Comparison of ENCODE assay signal across 19 cellular contexts in the genomic region with DNA sequence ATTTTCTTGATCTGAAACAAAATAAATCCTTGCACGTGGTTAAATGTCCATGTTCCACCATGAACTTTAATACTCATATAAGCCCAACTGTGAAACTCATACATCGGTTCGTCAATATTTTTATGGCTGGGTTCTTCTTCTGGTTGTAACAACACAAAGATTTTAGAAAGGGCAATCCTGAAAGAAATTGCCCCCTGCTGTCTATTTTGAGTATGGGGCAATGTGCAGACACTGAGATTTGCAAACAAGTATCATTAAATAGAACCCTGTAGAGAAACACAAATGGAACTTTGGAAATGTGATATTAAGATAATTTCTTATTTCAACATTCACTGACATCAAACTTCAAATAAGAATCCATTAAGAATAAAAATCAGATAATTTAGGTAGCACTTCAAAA.
A peak's percentile ranks its signal among the peaks of the same experiment; 100 is the strongest.
DNase-seq lines count a peak whose midpoint lies in the region; ATAC-seq and TF ChIP-seq lines count a peak whose summit lies in the region.
"Had no signal": no experiment of that assay in that cellular context is flagged by ENCODE, and none has a peak within 500 bp of the region (broad histone marks: within the 10 kb centered on the region; RNA-seq: fewer than 3 reads in every experiment).

No MANE protein-coding gene starts in this region.

- H3K4me1 Mint-ChIP-seq in HFFc6 (ENCODE audit: low read depth), result peaks cover 15% of the 10 kb centered on the region
- no peaks in the 10 kb centered on the region for H3K4me1 Mint-ChIP-seq in neural progenitor cell
- H3K4me1 Mint-ChIP-seq in CD8-positive, alpha-beta T cell (ENCODE audit: low read depth), result no peaks in the 10 kb centered on the region
- H3K4me1 Mint-ChIP-seq: CD4-positive, CD25-positive, alpha-beta regulatory T cell had no signal

- H3F3A ChIP-seq in neural progenitor cell (ENCODE audit: low read depth), result no peaks in the 10 kb centered on the region

- H3K4me3 Mint-ChIP-seq in HFFc6 (no peak overlapping the region), neural progenitor cell (no peak overlapping the region)
- H3K4me3 Mint-ChIP-seq in CD8-positive, alpha-beta T cell, result no peak overlapping the region
- H3K4me3 Mint-ChIP-seq: activated CD8-positive, alpha-beta T cell treated with anti-CD3 and anti-CD28 coated beads for 36 hours; activated T-cell treated with anti-CD3 and anti-CD28 coated beads, Interleukin-2, amount 50 U/mL, for 72 hours; CD4-positive, CD25-positive, alpha-beta regulatory T cell; naive thymus-derived CD4-positive, alpha-beta T cell; stimulated activated naive B cell treated with anti-CD40 and anti-IgM and Interleukin-4, amounts not matched to agents 10 μg/mL and 1 μg/mL and 100 μg/mL, for 72 hours; WTC11 had no signal

- CTCF ChIA-PET in CD8-positive, alpha-beta T cell (lab: Charles Lee), result no interaction called here

- H3K36me3 Mint-ChIP-seq in HFFc6 (ENCODE audit: low read depth) (peaks cover 14% of the 10 kb centered on the region; the same call in 1 of the 2 replicates), neural progenitor cell (no peaks in the 10 kb centered on the region)
- H3K36me3 Mint-ChIP-seq in CD8-positive, alpha-beta T cell, result no peaks in the 10 kb centered on the region
- H3K36me3 Mint-ChIP-seq: CD4-positive, CD25-positive, alpha-beta regulatory T cell; WTC11 had no signal

- H3K27ac Mint-ChIP-seq in HFFc6, result no peak overlapping the region
- no peak overlapping the region for H3K27ac Mint-ChIP-seq in neural progenitor cell
- H3K27ac Mint-ChIP-seq in CD8-positive, alpha-beta T cell, result no peak overlapping the region
- H3K27ac Mint-ChIP-seq: activated CD8-positive, alpha-beta T cell treated with anti-CD3 and anti-CD28 coated beads for 36 hours; activated T-cell treated with anti-CD3 and anti-CD28 coated beads, Interleukin-2, amount 50 U/mL, for 72 hours; CD4-positive, CD25-positive, alpha-beta regulatory T cell; naive thymus-derived CD4-positive, alpha-beta T cell; stimulated activated naive B cell treated with anti-CD40 and anti-IgM and Interleukin-4, amounts not matched to agents 10 μg/mL and 1 μg/mL and 100 μg/mL, for 72 hours; WTC11 had no signal

- no peak for ATAC-seq in CD8-positive, alpha-beta T cell
- ATAC-seq in HG02973 (IDR thresholded peaks at IDR 0.05; ENCODE audit: unreplicated experiment), result no peak
- ATAC-seq: activated CD8-positive, alpha-beta T cell treated with anti-CD3 and anti-CD28 coated beads for 36 hours; activated T-cell treated with anti-CD3 and anti-CD28 coated beads, Interleukin-2, amount 50 U/mL, for 72 hours; HepG2; naive thymus-derived CD4-positive, alpha-beta T cell; stimulated activated naive B cell treated with anti-CD40 and anti-IgM and Interleukin-4, amounts not matched to agents 10 μg/mL and 1 μg/mL and 100 μg/mL, for 72 hours; WTC11 had no signal

- H3K79me2 ChIP-seq in neural progenitor cell (ENCODE audit: low read depth), result no peaks in the 10 kb centered on the region

- H3K9ac ChIP-seq in neural progenitor cell, result no peak overlapping the region

- H2AFZ ChIP-seq in neural progenitor cell (replicated peaks), result no peak overlapping the region

- DNase-seq in EH (ENCODE audit: low read depth) (peak; percentile 3), HFFc6 (no peak), brain microvascular endothelial cell (no peak), neural progenitor cell (ENCODE audit: low spot score) (no peak), ascending aorta (ENCODE audit: low spot score in 2 of 2) (no peak)
- no peak for DNase-seq in CD8-positive, alpha-beta T cell
- DNase-seq: activated CD8-positive, alpha-beta T cell treated with anti-CD3 and anti-CD28 coated beads for 36 hours; activated T-cell treated with anti-CD3 and anti-CD28 coated beads, Interleukin-2, amount 50 U/mL, for 72 hours; CD4-positive, CD25-positive, alpha-beta regulatory T cell; erythroblast; naive thymus-derived CD4-positive, alpha-beta T cell; NCI-H2107; stimulated activated CD4-positive, alpha-beta T cell treated with anti-CD3 and anti-CD28 coated beads, Interleukin-12 subunit alpha, Interleukin-12 subunit beta, amount 100 ng/mL, for 4 hours; stimulated activated naive B cell treated with anti-CD40 and anti-IgM and Interleukin-4, amounts not matched to agents 10 μg/mL and 1 μg/mL and 100 μg/mL, for 72 hours had no signal

- no peak overlapping the region for H3K4me2 ChIP-seq in neural progenitor cell

- H3K27me3 Mint-ChIP-seq in HFFc6 (ENCODE audit: insufficient read depth), result peaks cover 14% of the 10 kb centered on the region
- peaks cover 3% of the 10 kb centered on the region for H3K27me3 Mint-ChIP-seq in neural progenitor cell (ENCODE audit: insufficient read depth, low read depth)
- peaks cover 24% of the 10 kb centered on the region for H3K27me3 Mint-ChIP-seq in CD8-positive, alpha-beta T cell (ENCODE audit: low read depth)

- H3K9me3 ChIP-seq in neural progenitor cell (ENCODE audit: low read depth) (peaks cover 4% of the 10 kb centered on the region), ascending aorta (peaks cover 0 to 6% of the 10 kb centered on the region in 2 donors)
- H3K9me3 ChIP-seq in CD8-positive, alpha-beta T cell (ENCODE audit: low read length), result no peaks in the 10 kb centered on the region

- TF ChIP-seq CTCF in HFFc6 (IDR thresholded peaks at IDR 0.05) (peak; percentile 54), brain microvascular endothelial cell (IDR thresholded peaks at IDR 0.05; ENCODE audit: low read depth, low read length, missing control alignments) (peak; percentile 7), neural progenitor cell (IDR thresholded peaks at IDR 0.05) (peak; percentile 35), ascending aorta (IDR thresholded peaks at IDR 0.05) (peak in 1 of 3 experiments; percentile 13)
- no peak for TF ChIP-seq CTCF in CD8-positive, alpha-beta T cell (IDR thresholded peaks at IDR 0.05)

- H3K27ac ChIP-seq in brain microvascular endothelial cell (no peak overlapping the region), neural progenitor cell (no peak overlapping the region), ascending aorta (no peak overlapping the region)
- H3K27ac ChIP-seq in CD8-positive, alpha-beta T cell (ENCODE audit: low read depth, low read length), result no peak overlapping the region
- H3K27ac ChIP-seq: tibial nerve had no signal

- H3K4me1 ChIP-seq in neural progenitor cell, result no peaks in the 10 kb centered on the region
- no peaks in the 10 kb centered on the region for H3K4me1 ChIP-seq in CD8-positive, alpha-beta T cell (ENCODE audit: insufficient read depth, low read length)
- peaks cover 0 to 10% of the 10 kb centered on the region in 2 donors for H3K4me1 ChIP-seq in ascending aorta
- H3K4me1 ChIP-seq: tibial nerve had no signal

- in situ Hi-C loops in brain microvascular endothelial cell (cut with HindIII; ENCODE audit: low pct_ligation_motif_present, low sequenced_read_pairs), result no loop called here

- H3K9me3 Mint-ChIP-seq in HFFc6 (peaks cover 11% of the 10 kb centered on the region), neural progenitor cell (peaks cover 12% of the 10 kb centered on the region)
- peaks cover 3% of the 10 kb centered on the region for H3K9me3 Mint-ChIP-seq in CD8-positive, alpha-beta T cell

- H4K20me1 ChIP-seq in neural progenitor cell (ENCODE audit: low read depth), result no peaks in the 10 kb centered on the region

- H3K4me3 ChIP-seq in brain microvascular endothelial cell (ENCODE audit: low read depth, low read length) (no peak overlapping the region), neural progenitor cell (no peak overlapping the region), ascending aorta (no peak overlapping the region)
- no peak overlapping the region for H3K4me3 ChIP-seq in CD8-positive, alpha-beta T cell (ENCODE audit: low read depth, low read length)
- H3K4me3 ChIP-seq: lung, tibial nerve had no signal

- H3K36me3 ChIP-seq in brain microvascular endothelial cell (replicated peaks), result no peaks in the 10 kb centered on the region
- H3K36me3 ChIP-seq in neural progenitor cell, result no peaks in the 10 kb centered on the region
- H3K36me3 ChIP-seq in CD8-positive, alpha-beta T cell (ENCODE audit: insufficient read depth, low read length), result no peaks in the 10 kb centered on the region
- no peaks in the 10 kb centered on the region for H3K36me3 ChIP-seq in ascending aorta
- H3K36me3 ChIP-seq: tibial nerve had no signal

- H3K27me3 ChIP-seq in brain microvascular endothelial cell (replicated peaks), result no peaks in the 10 kb centered on the region
- no peaks in the 10 kb centered on the region for H3K27me3 ChIP-seq in neural progenitor cell
- H3K27me3 ChIP-seq in CD8-positive, alpha-beta T cell (ENCODE audit: insufficient read depth, low read length), result no peaks in the 10 kb centered on the region
- H3K27me3 ChIP-seq in ascending aorta, result no peaks in the 10 kb centered on the region
- H3K27me3 ChIP-seq: tibial nerve had no signal

- POLR2A ChIA-PET in CD8-positive, alpha-beta T cell (lab: Charles Lee), result no interaction called here

- intact Hi-C loops in CD8-positive, alpha-beta T cell (cut with DNase I, micrococcal nuclease), result loop anchor here (1.0 to 10.0 kb wide), 3 partner anchors 11 to 258 kb away; no protein-coding TSS in a partner anchor
- intact Hi-C loops in ascending aorta (cut with DNase I), result no loop called here
